Comparison of ENCODE assay signal across 8 cellular contexts in the genomic region with DNA sequence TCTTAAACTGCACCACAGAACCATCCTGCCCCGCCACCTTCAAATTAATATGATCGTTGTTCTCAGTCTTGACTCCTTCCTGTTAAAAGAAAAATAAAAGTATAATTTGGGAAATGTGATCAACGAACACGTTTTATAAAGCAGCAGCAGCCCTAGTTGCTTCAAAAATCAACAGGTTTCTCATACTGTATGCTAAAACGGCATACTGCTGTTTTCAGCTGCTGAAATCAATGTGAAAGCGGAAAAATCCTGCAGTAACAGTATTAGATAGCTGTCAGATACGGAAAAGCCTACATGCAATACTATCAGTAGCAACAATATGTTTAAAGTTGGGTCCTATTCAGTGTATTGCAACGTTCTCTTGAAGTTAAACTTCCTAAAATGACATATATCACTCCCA. TPM values are rescaled to one million over a fixed set of nuclear protein-coding genes. Genes with fewer than 3 reads are reported as not detected.
DNase-seq lines count a peak whose midpoint lies in the region; ATAC-seq, FAIRE-seq and TF ChIP-seq lines count a peak whose summit lies in the region.

No MANE protein-coding gene starts in this region.

- intact Hi-C loops in K562 (cut with micrococcal nuclease), result loop anchor here (5.0 kb wide), 1 partner anchor 49 kb away; the partner anchor contains the start of gene NT5C

- H3K27me3 ChIP-seq in K562 (ENCODE audit: control insufficient read depth in 2 of 2, insufficient read depth in 2 of 2, low read length in 2 of 2), result no peaks in the 10 kb centered on the region
- H3K27me3 ChIP-seq in mesenchymal stem cell (ENCODE audit: control insufficient read depth in 1 of 2, insufficient read depth in 1 of 2, low read length in 2 of 2), result no peaks in the 10 kb centered on the region

- H2BK12ac ChIP-seq in mesenchymal stem cell (ENCODE audit: low read length in 2 of 2), result no peak overlapping the region

- H3K36me3 ChIP-seq in K562 (ENCODE audit: control insufficient read depth, insufficient read depth, low read length) (peaks cover 48% of the 10 kb centered on the region), mesenchymal stem cell (ENCODE audit: control insufficient read depth in 1 of 2, insufficient read depth in 2 of 2, low read depth in 1 of 2, low read length in 2 of 2) (peaks cover 29 to 39% of the 10 kb centered on the region in 2 experiments), urinary bladder (ENCODE audit: insufficient read depth) (peaks cover 2% of the 10 kb centered on the region)

- H3K18ac ChIP-seq in mesenchymal stem cell (ENCODE audit: low read depth in 1 of 2, low read length in 2 of 2), result no peak overlapping the region

- TF ChIP-seq RAD21 in K562 (CRISPR knock-in tag; conservative IDR thresholded peaks at IDR 0.05 in 1 of 2, IDR thresholded peaks at IDR 0.05 in 1 of 2), result no peak

- DNase-seq in activated naive CD4-positive, alpha-beta T cell treated with anti-CD3 and anti-CD28 coated beads, Interleukin-2, amount 50 U/mL, for 16 hours, result no peak
- no peak for DNase-seq in K562 (ENCODE audit: extremely low read depth in 1 of 4, low spot score in 3 of 4)
- DNase-seq in mesenchymal stem cell, result no peak
- no peak for DNase-seq in NCI-H1092 treated with DMSO at 0.1 percent for 48 hours (lab: John Stamatoyannopoulos, UW)
- DNase-seq in kidney tubule cell (ENCODE audit: low spot score), result no peak

- H4K91ac ChIP-seq in mesenchymal stem cell (ENCODE audit: low read length), result no peak overlapping the region

- no peak overlapping the region for H2BK120ac ChIP-seq in mesenchymal stem cell (ENCODE audit: low read depth, low read length)

- no peak overlapping the region for H2AK5ac ChIP-seq in mesenchymal stem cell (ENCODE audit: low read length, severe bottlenecking)

- peak overlapping the region; percentile 86 for H3K4me2 ChIP-seq in K562 (ENCODE audit: insufficient read depth, low read length)
- H3K4me2 ChIP-seq in mesenchymal stem cell (ENCODE audit: low read length, poor library complexity, severe bottlenecking), result peak overlapping the region; percentile 49

- H3K9me3 ChIP-seq in K562 (replicated peaks; ENCODE audit: control insufficient read depth, insufficient read depth, low read depth, low read length) (no peaks in the 10 kb centered on the region), mesenchymal stem cell (ENCODE audit: control insufficient read depth, low read length) (no peaks in the 10 kb centered on the region)

- POLR2A ChIA-PET in K562 (lab: Yijun Ruan, JAX), result interaction anchor here (1.0 to 2.4 kb wide), 8 partner anchors 10 to 169 kb away, joined by 3 to 14 read pairs (median 4); partner anchors contain the start of gene MRPL58

- H3K4me3 Mint-ChIP-seq in activated naive CD4-positive, alpha-beta T cell treated with anti-CD3 and anti-CD28 coated beads, Interleukin-2, amount 50 U/mL, for 24 hours, result peak overlapping the region; percentile 96

- TF ChIP-seq POLR2A in K562 (conservative IDR thresholded peaks at IDR 0.05), result no peak

- H3K9me1 ChIP-seq in K562 (ENCODE audit: control insufficient read depth, insufficient read depth, low read length), result no peaks in the 10 kb centered on the region

- no peaks in the 10 kb centered on the region for H3K27me3 Mint-ChIP-seq in activated naive CD4-positive, alpha-beta T cell treated with anti-CD3 and anti-CD28 coated beads, Interleukin-2, amount 50 U/mL, for 24 hours

- H3K36me3 Mint-ChIP-seq in activated naive CD4-positive, alpha-beta T cell treated with anti-CD3 and anti-CD28 coated beads, Interleukin-2, amount 50 U/mL, for 24 hours, result peaks cover 8% of the 10 kb centered on the region

- TF ChIP-seq CTCF in K562 (IDR thresholded peaks at IDR 0.05 in 2 of 3, conservative IDR thresholded peaks at IDR 0.05 in 1 of 3; ENCODE audit: insufficient read depth in 2 of 3, low read depth in 1 of 3, low read length in 3 of 3), result no peak

- H3K4ac ChIP-seq in mesenchymal stem cell (ENCODE audit: low read depth in 1 of 2, low read length in 2 of 2), result no peak overlapping the region

- no TSS peak for BruUV-seq in K562 (replicated peaks; lab: Mats Ljungman, UMichigan)

- H2BK15ac ChIP-seq in mesenchymal stem cell (ENCODE audit: low read depth, poor library complexity, severe bottlenecking), result no peak overlapping the region

- H3K79me2 ChIP-seq in K562 (ENCODE audit: control insufficient read depth, insufficient read depth, low read length), result peaks cover 74% of the 10 kb centered on the region

- H3K79me1 ChIP-seq in mesenchymal stem cell (replicated peaks; ENCODE audit: low read length, poor library complexity, severe bottlenecking), result peaks cover 5% of the 10 kb centered on the region

- no peaks in the 10 kb centered on the region for H4K20me1 ChIP-seq in K562 (replicated peaks; ENCODE audit: control insufficient read depth, insufficient read depth, low read length)

- H3K4me1 ChIP-seq in K562 (replicated peaks in 1 of 2; ENCODE audit: control insufficient read depth in 2 of 2, insufficient read depth in 2 of 2, low read length in 2 of 2), result peaks cover 18 to 26% of the 10 kb centered on the region in 2 experiments; a peak in 4 of 5 replicates
- H3K4me1 ChIP-seq in mesenchymal stem cell (ENCODE audit: control insufficient read depth, insufficient read depth, low read depth, low read length), result peaks cover 5% of the 10 kb centered on the region
- no peaks in the 10 kb centered on the region for H3K4me1 ChIP-seq in urinary bladder (ENCODE audit: insufficient read depth)

- peak overlapping the region; percentile 84 for H3K27ac Mint-ChIP-seq in activated naive CD4-positive, alpha-beta T cell treated with anti-CD3 and anti-CD28 coated beads, Interleukin-2, amount 50 U/mL, for 24 hours

- H4K8ac ChIP-seq in mesenchymal stem cell (ENCODE audit: low read length), result no peak overlapping the region

- no peak for ATAC-seq in K562
- no peak for ATAC-seq in HG03342 (IDR thresholded peaks at IDR 0.05; ENCODE audit: unreplicated experiment)

- H2AFZ ChIP-seq in K562 (ENCODE audit: low read depth, low read length) (no peak overlapping the region), mesenchymal stem cell (ENCODE audit: low read depth, low read length) (no peak overlapping the region)

- H3K27ac ChIP-seq in K562 (ENCODE audit: extremely low read depth, low read depth, low read length), result peak overlapping the region; percentile 100; the same call in 2 of the 3 replicates
- H3K27ac ChIP-seq in mesenchymal stem cell (ENCODE audit: low read length, poor library complexity, severe bottlenecking), result no peak overlapping the region
- H3K27ac ChIP-seq in urinary bladder (ENCODE audit: low read depth), result no peak overlapping the region

- peak overlapping the region; percentile 100 for H3K4me3 ChIP-seq in K562
- peak overlapping the region in 1 of 2 experiments; percentile 98 for H3K4me3 ChIP-seq in mesenchymal stem cell (ENCODE audit: insufficient read depth in 1 of 2, low read depth in 1 of 2, low read length in 2 of 2)
- peak overlapping the region; percentile 98 for H3K4me3 ChIP-seq in urinary bladder (ENCODE audit: low read depth, low read length)

- no peaks in the 10 kb centered on the region for H3K9me3 Mint-ChIP-seq in activated naive CD4-positive, alpha-beta T cell treated with anti-CD3 and anti-CD28 coated beads, Interleukin-2, amount 50 U/mL, for 24 hours

- FAIRE-seq in K562 (lab: Jason Lieb, UNC), result no peak

- CTCF ChIA-PET in K562 (lab: Yijun Ruan, JAX; ENCODE audit: low intra/inter-chr PET ratio), result no interaction called here

- no peak overlapping the region for H3K23ac ChIP-seq in mesenchymal stem cell (ENCODE audit: low read length in 2 of 2)

- peak overlapping the region in 1 of 2 experiments; percentile 99; a peak in 2 of 4 replicates for H3K9ac ChIP-seq in K562 (ENCODE audit: insufficient read depth in 1 of 2, low read depth in 2 of 2, low read length in 2 of 2)
- H3K9ac ChIP-seq in mesenchymal stem cell (ENCODE audit: low read length), result peak overlapping the region; percentile 95

- H3K4me1 Mint-ChIP-seq in activated naive CD4-positive, alpha-beta T cell treated with anti-CD3 and anti-CD28 coated beads, Interleukin-2, amount 50 U/mL, for 24 hours, result peaks cover 46% of the 10 kb centered on the region

- H2BK5ac ChIP-seq in mesenchymal stem cell (ENCODE audit: low read depth, low read length, poor library complexity, severe bottlenecking), result no peak overlapping the region

- in situ Hi-C loops in K562 (cut with MboI), result no loop called here

- WGBS in K562 (ENCODE audit: insufficient coverage, low coverage, missing lambda C conversion rate), result 9% methylated on average over 8 of the region's 8 CpGs
- 46% methylated on average over 5 of the region's 8 CpGs for WGBS in mesenchymal stem cell
- WGBS in urinary bladder, result 9% methylated on average over 8 of the region's 8 CpGs

- H3K14ac ChIP-seq in mesenchymal stem cell (ENCODE audit: low read length in 2 of 2), result no peak overlapping the region

- TF ChIP-seq EP300 in K562 (IDR thresholded peaks at IDR 0.05; ENCODE audit: low read length), result no peak

RNA-seq across cellular contexts. Expression of gene SUMO2, which starts 1.6 kb away (rescaled TPM):
- 15.8 and 22.4 TPM in 2 replicates for total RNA-seq in K562 (2011; cell fraction: chromatin; rRNA removed; ENCODE audit: low replicate concordance)
- total RNA-seq in K562 (2011; cell fraction: nucleolus; rRNA removed), result 14.9 and 18.3 TPM in 2 replicates
- total RNA-seq in K562 (2011; cell fraction: nucleoplasm; rRNA removed), result 30.7 and 43.9 TPM in 2 replicates
- 170 and 203 TPM in 2 replicates for total RNA-seq in K562 (2014; rRNA removed)
- total RNA-seq in K562 (2014; rRNA removed; fragmentation: Illumina TruSeq; extraction: Trizol), result 379 and 441 TPM in 2 replicates
- 361 and 419 TPM in 2 replicates for total RNA-seq in K562 (2015; rRNA removed; fragmentation: Illumina TruSeq; extraction: Trizol)
- total RNA-seq in K562 (2021), result 511 and 520 TPM in 2 replicates
- 414 and 505 TPM in 2 replicates for polyA plus RNA-seq in K562 (2011; rRNA removed)
- 43.5 and 104 TPM in 2 replicates for polyA plus RNA-seq in K562 (2011; cell fraction: cytosol; rRNA removed)
- polyA plus RNA-seq in K562 (2011; cell fraction: nucleus; rRNA removed), result 60.3 and 118 TPM in 2 replicates
- 290 and 393 TPM in 2 replicates for polyA plus RNA-seq in K562 (2012)
- 233 and 262 TPM in 2 replicates for polyA plus RNA-seq in K562 (2014; fragmentation: Illumina TruSeq; extraction: Trizol)
- 100 to 1,000 TPM; 570 to 733 TPM for polyA plus RNA-seq in K562 (2014; fragmentation: Nextera tagmentation; extraction: Ambion mirVana)
- 157 and 222 TPM in 2 replicates for polyA plus RNA-seq in K562 (2014; rRNA removed)
- polyA minus RNA-seq in K562 (2011; rRNA and poly(A)+ RNA removed), result 133 and 157 TPM in 2 replicates
- 208 and 214 TPM in 2 replicates for polyA minus RNA-seq in K562 (2011; cell fraction: cytosol; rRNA and poly(A)+ RNA removed)
- 9.2 and 28.8 TPM in 2 replicates for polyA minus RNA-seq in K562 (2011; cell fraction: nucleus; rRNA and poly(A)+ RNA removed)
- 170 TPM for polyA plus RNA-seq in mesenchymal stem cell (2013, experiment 1 of 2)
- polyA plus RNA-seq in mesenchymal stem cell (2013, experiment 2 of 2), result 170 TPM
- total RNA-seq in urinary bladder, result 150 TPM
- polyA plus RNA-seq in urinary bladder, result 98.3 TPM

RNA-seq across cellular contexts. Expression of gene NUP85, which starts 24.4 kb away (rescaled TPM):
- 303 and 492 TPM in 2 replicates for total RNA-seq in K562 (2011; cell fraction: chromatin; rRNA removed; ENCODE audit: low replicate concordance)
- total RNA-seq in K562 (2011; cell fraction: nucleolus; rRNA removed), result 243 and 287 TPM in 2 replicates
- total RNA-seq in K562 (2011; cell fraction: nucleoplasm; rRNA removed), result 239 and 282 TPM in 2 replicates
- total RNA-seq in K562 (2014; rRNA removed) (50.2 and 52.4 TPM in 2 replicates), K562 (2014; rRNA removed; fragmentation: Illumina TruSeq; extraction: Trizol) (99.8 and 115 TPM in 2 replicates), K562 (2015; rRNA removed; fragmentation: Illumina TruSeq; extraction: Trizol) (77.1 and 81.2 TPM in 2 replicates), K562 (2021) (121 and 127 TPM in 2 replicates), urinary bladder (36.6 TPM)
- polyA plus RNA-seq in K562 (2011; rRNA removed) (128 and 135 TPM in 2 replicates), K562 (2014; fragmentation: Illumina TruSeq; extraction: Trizol) (82.2 and 83.7 TPM in 2 replicates), K562 (2014; fragmentation: Nextera tagmentation; extraction: Ambion mirVana) (100 to 1,000 TPM; 156 to 177 TPM), K562 (2014; rRNA removed) (110 and 116 TPM in 2 replicates), urinary bladder (40.2 TPM)
- 184 and 192 TPM in 2 replicates for polyA plus RNA-seq in K562 (2011; cell fraction: cytosol; rRNA removed)
- polyA plus RNA-seq in K562 (2011; cell fraction: nucleus; rRNA removed), result 521 and 638 TPM in 2 replicates
- 56.6 and 88.3 TPM in 2 replicates for polyA plus RNA-seq in K562 (2012)
- polyA minus RNA-seq in K562 (2011; rRNA and poly(A)+ RNA removed), result 62.4 and 87.2 TPM in 2 replicates
- 45.2 and 54.1 TPM in 2 replicates for polyA minus RNA-seq in K562 (2011; cell fraction: cytosol; rRNA and poly(A)+ RNA removed)
- polyA minus RNA-seq in K562 (2011; cell fraction: nucleus; rRNA and poly(A)+ RNA removed), result 79.4 and 108 TPM in 2 replicates
- polyA plus RNA-seq in mesenchymal stem cell (2013, experiment 1 of 2), result 24.1 TPM
- polyA plus RNA-seq in mesenchymal stem cell (2013, experiment 2 of 2), result 21.9 TPM

RNA-seq across cellular contexts. Expression of gene JPT1, which starts 26.8 kb away (rescaled TPM):
- 60.0 and 81.0 TPM in 2 replicates for total RNA-seq in K562 (2011; cell fraction: chromatin; rRNA removed; ENCODE audit: low replicate concordance)
- 77.1 and 90.4 TPM in 2 replicates for total RNA-seq in K562 (2011; cell fraction: nucleolus; rRNA removed)
- 68.9 and 75.0 TPM in 2 replicates for total RNA-seq in K562 (2011; cell fraction: nucleoplasm; rRNA removed)
- total RNA-seq in K562 (2014; rRNA removed) (131 and 132 TPM in 2 replicates), K562 (2014; rRNA removed; fragmentation: Illumina TruSeq; extraction: Trizol) (168 and 185 TPM in 2 replicates), K562 (2015; rRNA removed; fragmentation: Illumina TruSeq; extraction: Trizol) (290 and 292 TPM in 2 replicates), K562 (2021) (243 and 245 TPM in 2 replicates), urinary bladder (49.8 TPM)
- polyA plus RNA-seq in K562 (2011; rRNA removed) (54.0 and 56.7 TPM in 2 replicates), K562 (2014; fragmentation: Illumina TruSeq; extraction: Trizol) (276 and 277 TPM in 2 replicates), K562 (2014; fragmentation: Nextera tagmentation; extraction: Ambion mirVana) (10 to 100 TPM; 67.8 to 77.7 TPM), K562 (2014; rRNA removed) (144 and 237 TPM in 2 replicates), urinary bladder (43.9 TPM)
- polyA plus RNA-seq in K562 (2011; cell fraction: cytosol; rRNA removed), result 112 and 122 TPM in 2 replicates
- polyA plus RNA-seq in K562 (2011; cell fraction: nucleus; rRNA removed), result 68.8 and 82.6 TPM in 2 replicates
- 165 and 353 TPM in 2 replicates for polyA plus RNA-seq in K562 (2012)
- polyA minus RNA-seq in K562 (2011; rRNA and poly(A)+ RNA removed), result 46.8 and 55.1 TPM in 2 replicates
- polyA minus RNA-seq in K562 (2011; cell fraction: cytosol; rRNA and poly(A)+ RNA removed), result 131 and 146 TPM in 2 replicates
- 35.1 and 49.8 TPM in 2 replicates for polyA minus RNA-seq in K562 (2011; cell fraction: nucleus; rRNA and poly(A)+ RNA removed)
- 284 TPM for polyA plus RNA-seq in mesenchymal stem cell (2013, experiment 1 of 2)
- 299 TPM for polyA plus RNA-seq in mesenchymal stem cell (2013, experiment 2 of 2)

RNA-seq across cellular contexts. Expression of gene NT5C, which starts 49.6 kb away (rescaled TPM):
- total RNA-seq in K562 (2011; cell fraction: chromatin; rRNA removed; ENCODE audit: low replicate concordance), result 23.9 and 63.5 TPM in 2 replicates
- total RNA-seq in K562 (2011; cell fraction: nucleolus; rRNA removed), result 83.5 and 103 TPM in 2 replicates
- 34.3 and 56.2 TPM in 2 replicates for total RNA-seq in K562 (2011; cell fraction: nucleoplasm; rRNA removed)
- total RNA-seq in K562 (2014; rRNA removed), result 150 and 205 TPM in 2 replicates
- total RNA-seq in K562 (2014; rRNA removed; fragmentation: Illumina TruSeq; extraction: Trizol), result 21.5 and 31.6 TPM in 2 replicates
- total RNA-seq in K562 (2015; rRNA removed; fragmentation: Illumina TruSeq; extraction: Trizol), result 55.3 and 56.6 TPM in 2 replicates
- 94.3 and 95.0 TPM in 2 replicates for total RNA-seq in K562 (2021)
- 45.0 and 55.6 TPM in 2 replicates for polyA plus RNA-seq in K562 (2011; rRNA removed)
- 71.8 and 135 TPM in 2 replicates for polyA plus RNA-seq in K562 (2011; cell fraction: cytosol; rRNA removed)
- polyA plus RNA-seq in K562 (2011; cell fraction: nucleus; rRNA removed), result 170 and 227 TPM in 2 replicates
- polyA plus RNA-seq in K562 (2012), result 54.2 and 75.4 TPM in 2 replicates
- 31.0 and 40.2 TPM in 2 replicates for polyA plus RNA-seq in K562 (2014; fragmentation: Illumina TruSeq; extraction: Trizol)
- polyA plus RNA-seq in K562 (2014; fragmentation: Nextera tagmentation; extraction: Ambion mirVana), result 1 to 10 TPM; 2.9 to 5.0 TPM
- 167 and 175 TPM in 2 replicates for polyA plus RNA-seq in K562 (2014; rRNA removed)
- polyA minus RNA-seq in K562 (2011; rRNA and poly(A)+ RNA removed), result 6.2 and 7.8 TPM in 2 replicates
- polyA minus RNA-seq in K562 (2011; cell fraction: cytosol; rRNA and poly(A)+ RNA removed), result 10.3 and 17.4 TPM in 2 replicates
- 41.6 and 46.9 TPM in 2 replicates for polyA minus RNA-seq in K562 (2011; cell fraction: nucleus; rRNA and poly(A)+ RNA removed)
- polyA plus RNA-seq in mesenchymal stem cell (2013, experiment 1 of 2), result 52.5 TPM
- polyA plus RNA-seq in mesenchymal stem cell (2013, experiment 2 of 2), result 56.2 TPM
- total RNA-seq in urinary bladder, result 29.8 TPM
- polyA plus RNA-seq in urinary bladder, result 82.1 TPM
